In genomic region chr18:31792580-31792911, GRCh38 we compare ENCODE assay signal across 26 cellular contexts. TPM values are rescaled to one million over a fixed set of nuclear protein-coding genes. Genes with fewer than 3 reads are reported as not detected.
DNase-seq lines count a peak whose midpoint lies in the region; ATAC-seq and TF ChIP-seq lines count a peak whose summit lies in the region.
"Had no signal": no experiment of that assay in that cellular context is flagged by ENCODE, and none has a peak within 500 bp of the region (broad histone marks: within the 10 kb centered on the region; RNA-seq: fewer than 3 reads in every experiment).

No MANE protein-coding gene starts in this region.

- no peaks in the 10 kb centered on the region for H3K27me3 ChIP-seq in liver (ENCODE audit: control insufficient read depth in 4 of 4, insufficient read depth in 4 of 4, low read length in 3 of 4)
- H3K27me3 ChIP-seq: BE2C had no signal

- H3K27ac Mint-ChIP-seq in stimulated activated naive CD8-positive, alpha-beta T cell treated with anti-CD3 and anti-CD28 coated beads, Interleukin-15, amount 100 ng/mL, for 72 hours, result no peak overlapping the region
- H3K27ac Mint-ChIP-seq: T-cell had no signal

- H3K4me3 Mint-ChIP-seq in stimulated activated naive CD8-positive, alpha-beta T cell treated with anti-CD3 and anti-CD28 coated beads, Interleukin-15, amount 100 ng/mL, for 72 hours, result no peak overlapping the region
- H3K4me3 Mint-ChIP-seq: CD4-positive, CD25-positive, alpha-beta regulatory T cell; T-cell had no signal

- H3K9ac ChIP-seq in liver (ENCODE audit: low read depth in 1 of 2, low read length in 2 of 2), result no peak overlapping the region

- TF ChIP-seq RAD21 in liver (IDR thresholded peaks at IDR 0.05), result peak in 1 of 2 donors; percentile 8

- no peaks in the 10 kb centered on the region for H3K27me3 Mint-ChIP-seq in stimulated activated naive CD8-positive, alpha-beta T cell treated with anti-CD3 and anti-CD28 coated beads, Interleukin-15, amount 100 ng/mL, for 72 hours
- H3K27me3 Mint-ChIP-seq: T-cell had no signal

- peak; percentile 19 for ATAC-seq in stimulated activated naive CD8-positive, alpha-beta T cell treated with anti-CD3 and anti-CD28 coated beads, Interleukin-15, Interleukin-2, amounts not matched to agents 100 U/mL and 50 U/mL, for 24 hours
- no peak for ATAC-seq in stimulated activated naive CD8-positive, alpha-beta T cell treated with anti-CD3 and anti-CD28 coated beads, Interleukin-15, amount 100 ng/mL, for 72 hours
- ATAC-seq in HG03439 (IDR thresholded peaks at IDR 0.05; ENCODE audit: unreplicated experiment), result peak; percentile 6
- ATAC-seq: Panc1, T-cell had no signal

- no peak overlapping the region for H3K4me3 ChIP-seq in liver (ENCODE audit: low read depth in 1 of 3, low read length in 3 of 3)

- peak overlapping the region; percentile 32 to 47 for H3K27ac ChIP-seq in liver (ENCODE audit: low read depth in 1 of 2, low read length in 2 of 2)
- H3K27ac ChIP-seq: RWPE1 had no signal

- H3K9me3 Mint-ChIP-seq in stimulated activated naive CD8-positive, alpha-beta T cell treated with anti-CD3 and anti-CD28 coated beads, Interleukin-15, amount 100 ng/mL, for 72 hours, result no peaks in the 10 kb centered on the region
- H3K9me3 Mint-ChIP-seq: T-cell had no signal

- H3K9me3 ChIP-seq in liver (ENCODE audit: control insufficient read depth in 4 of 4, low read length in 3 of 4), result no peaks in the 10 kb centered on the region
- H3K9me3 ChIP-seq: BE2C had no signal

- no peak for DNase-seq in stimulated activated naive CD8-positive, alpha-beta T cell treated with anti-CD3 and anti-CD28 coated beads, Interleukin-15, Interleukin-2, amounts not matched to agents 100 U/mL and 50 U/mL, for 24 hours
- no peak for DNase-seq in stimulated activated naive CD8-positive, alpha-beta T cell treated with anti-CD3 and anti-CD28 coated beads, Interleukin-15, amount 100 ng/mL, for 72 hours
- DNase-seq in OCI-M2 (lab: John Stamatoyannopoulos, UW; ENCODE audit: unreplicated experiment) (no peak), COLO829 (ENCODE audit: low spot score) (no peak)
- DNase-seq in activated CD4-positive, alpha-beta T cell treated with anti-CD3 and anti-CD28 coated beads for 4 hours, result no peak
- no peak for DNase-seq in activated CD4-positive, alpha-beta T cell treated with anti-CD3 and anti-CD28 coated beads, Interleukin-2, amount 50 U/mL, for 1 hour
- DNase-seq: 8988T; ACHN; BE2C; CD4-positive, CD25-positive, alpha-beta regulatory T cell; DMS53; NCI-H1092; NCI-H1417 treated with DMSO at 0.1 percent for 48 hours; NCI-H187; NCI-H2081 treated with DMSO at 0.1 percent for 48 hours; NCI-H446 treated with DMSO at 0.1 percent for 48 hours; NCI-H526; SHP77; T-cell had no signal

- no peaks in the 10 kb centered on the region for H3K4me1 Mint-ChIP-seq in stimulated activated naive CD8-positive, alpha-beta T cell treated with anti-CD3 and anti-CD28 coated beads, Interleukin-15, amount 100 ng/mL, for 72 hours
- H3K4me1 Mint-ChIP-seq: CD4-positive, CD25-positive, alpha-beta regulatory T cell; T-cell had no signal

- 50% methylated on average over 2 of the region's 2 CpGs for WGBS in liver

- TF ChIP-seq CTCF in liver (IDR thresholded peaks at IDR 0.05; ENCODE audit: low read depth, low read length, missing input control), result no peak

- H3K36me3 ChIP-seq in liver (ENCODE audit: control insufficient read depth in 4 of 4, insufficient read depth in 3 of 4, low read depth in 1 of 4, low read length in 3 of 4), result no peaks in the 10 kb centered on the region
- H3K36me3 ChIP-seq: BE2C had no signal

- peaks cover 2 to 24% (median 20%) of the 10 kb centered on the region in 4 donors for H3K4me1 ChIP-seq in liver (ENCODE audit: control insufficient read depth in 4 of 4, insufficient read depth in 4 of 4, low read length in 3 of 4)
- H3K4me1 ChIP-seq: BE2C had no signal

TF ChIP-seq in liver, 16 proteins besides CTCF, POLR2A, EP300 and RAD21:
- TF ChIP-seq FOXA2 (IDR thresholded peaks at IDR 0.05) (peak; percentile 83), GABPA (IDR thresholded peaks at IDR 0.05 in 1 of 2, conservative IDR thresholded peaks at IDR 0.05 in 1 of 2) (no peak), FOXA1 (IDR thresholded peaks at IDR 0.05) (peak; percentile 91), RXRA (IDR thresholded peaks at IDR 0.05) (peak; percentile 78 to 84), HNF4G (IDR thresholded peaks at IDR 0.05) (peak; percentile 62), EGR1 (IDR thresholded peaks at IDR 0.05; ENCODE audit: low read depth in 2 of 2) (no peak), HNF4A (conservative IDR thresholded peaks at IDR 0.05) (peak; percentile 86 to 94), YY1 (IDR thresholded peaks at IDR 0.05) (peak; percentile 33), JUND (IDR thresholded peaks at IDR 0.05) (peak; percentile 93 to 97), NR2F2 (IDR thresholded peaks at IDR 0.05) (no peak), TAF1 (conservative IDR thresholded peaks at IDR 0.05) (no peak), SP1 (IDR thresholded peaks at IDR 0.05) (peak; percentile 65)
- TF ChIP-seq, protein P1, sequence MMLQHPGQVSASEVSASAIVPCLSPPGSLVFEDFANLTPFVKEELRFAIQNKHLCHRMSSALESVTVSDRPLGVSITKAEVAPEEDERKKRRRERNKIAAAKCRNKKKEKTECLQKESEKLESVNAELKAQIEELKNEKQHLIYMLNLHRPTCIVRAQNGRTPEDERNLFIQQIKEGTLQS (IDR thresholded peaks at IDR 0.05), result peak; percentile 44
- TF ChIP-seq, protein P2, sequence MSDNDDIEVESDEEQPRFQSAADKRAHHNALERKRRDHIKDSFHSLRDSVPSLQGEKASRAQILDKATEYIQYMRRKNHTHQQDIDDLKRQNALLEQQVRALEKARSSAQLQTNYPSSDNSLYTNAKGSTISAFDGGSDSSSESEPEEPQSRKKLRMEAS (IDR thresholded peaks at IDR 0.05), result no peak
- TF ChIP-seq, protein P3, sequence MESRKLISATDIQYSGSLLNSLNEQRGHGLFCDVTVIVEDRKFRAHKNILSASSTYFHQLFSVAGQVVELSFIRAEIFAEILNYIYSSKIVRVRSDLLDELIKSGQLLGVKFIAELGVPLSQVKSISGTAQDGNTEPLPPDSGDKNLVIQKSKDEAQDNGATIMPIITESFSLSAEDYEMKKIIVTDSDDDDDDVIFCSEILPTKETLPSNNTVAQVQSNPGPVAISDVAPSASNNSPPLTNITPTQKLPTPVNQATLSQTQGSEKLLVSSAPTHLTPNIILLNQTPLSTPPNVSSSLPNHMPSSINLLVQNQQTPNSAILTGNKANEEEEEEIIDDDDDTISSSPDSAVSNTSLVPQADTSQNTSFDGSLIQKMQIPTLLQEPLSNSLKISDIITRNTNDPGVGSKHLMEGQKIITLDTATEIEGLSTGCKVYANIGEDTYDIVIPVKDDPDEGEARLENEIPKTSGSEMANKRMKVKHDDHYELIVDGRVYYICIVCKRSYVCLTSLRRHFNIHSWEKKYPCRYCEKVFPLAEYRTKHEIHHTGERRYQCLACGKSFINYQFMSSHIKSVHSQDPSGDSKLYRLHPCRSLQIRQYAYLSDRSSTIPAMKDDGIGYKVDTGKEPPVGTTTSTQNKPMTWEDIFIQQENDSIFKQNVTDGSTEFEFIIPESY (IDR thresholded peaks at IDR 0.05), result peak; percentile 43
- TF ChIP-seq, protein P4, sequence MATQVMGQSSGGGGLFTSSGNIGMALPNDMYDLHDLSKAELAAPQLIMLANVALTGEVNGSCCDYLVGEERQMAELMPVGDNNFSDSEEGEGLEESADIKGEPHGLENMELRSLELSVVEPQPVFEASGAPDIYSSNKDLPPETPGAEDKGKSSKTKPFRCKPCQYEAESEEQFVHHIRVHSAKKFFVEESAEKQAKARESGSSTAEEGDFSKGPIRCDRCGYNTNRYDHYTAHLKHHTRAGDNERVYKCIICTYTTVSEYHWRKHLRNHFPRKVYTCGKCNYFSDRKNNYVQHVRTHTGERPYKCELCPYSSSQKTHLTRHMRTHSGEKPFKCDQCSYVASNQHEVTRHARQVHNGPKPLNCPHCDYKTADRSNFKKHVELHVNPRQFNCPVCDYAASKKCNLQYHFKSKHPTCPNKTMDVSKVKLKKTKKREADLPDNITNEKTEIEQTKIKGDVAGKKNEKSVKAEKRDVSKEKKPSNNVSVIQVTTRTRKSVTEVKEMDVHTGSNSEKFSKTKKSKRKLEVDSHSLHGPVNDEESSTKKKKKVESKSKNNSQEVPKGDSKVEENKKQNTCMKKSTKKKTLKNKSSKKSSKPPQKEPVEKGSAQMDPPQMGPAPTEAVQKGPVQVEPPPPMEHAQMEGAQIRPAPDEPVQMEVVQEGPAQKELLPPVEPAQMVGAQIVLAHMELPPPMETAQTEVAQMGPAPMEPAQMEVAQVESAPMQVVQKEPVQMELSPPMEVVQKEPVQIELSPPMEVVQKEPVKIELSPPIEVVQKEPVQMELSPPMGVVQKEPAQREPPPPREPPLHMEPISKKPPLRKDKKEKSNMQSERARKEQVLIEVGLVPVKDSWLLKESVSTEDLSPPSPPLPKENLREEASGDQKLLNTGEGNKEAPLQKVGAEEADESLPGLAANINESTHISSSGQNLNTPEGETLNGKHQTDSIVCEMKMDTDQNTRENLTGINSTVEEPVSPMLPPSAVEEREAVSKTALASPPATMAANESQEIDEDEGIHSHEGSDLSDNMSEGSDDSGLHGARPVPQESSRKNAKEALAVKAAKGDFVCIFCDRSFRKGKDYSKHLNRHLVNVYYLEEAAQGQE (IDR thresholded peaks at IDR 0.05), result no peak
TF ChIP-seq in liver: peak in this region for 10.

RNA-seq across cellular contexts. Expression of gene SLC25A52, which starts 31.9 kb away (rescaled TPM):
- under 1 TPM; 0.14 to 0.17 TPM for total RNA-seq in liver
- not detected for polyA plus RNA-seq in liver
- total RNA-seq: CD4-positive, CD25-positive, alpha-beta regulatory T cell; Daoy; G401; SK-MEL-5; T-cell had no signal
- polyA plus RNA-seq: CD4-positive, CD25-positive, alpha-beta regulatory T cell had no signal
